Comparison of ENCODE assay signal across 33 cellular contexts in genomic region chr2:232983669-232983991, GRCh38. TPM values are rescaled to one million over a fixed set of nuclear protein-coding genes. Genes with fewer than 3 reads are reported as not detected.
"Had no signal": no experiment of that assay in that cellular context is flagged by ENCODE, and none has a peak within 500 bp of the region (broad histone marks: within the 10 kb centered on the region; RNA-seq: fewer than 3 reads in every experiment).

No MANE protein-coding gene starts in this region.

- H3K27ac ChIP-seq: brain microvascular endothelial cell, pancreas, prostate gland, skin epidermis, upper lobe of right lung had no signal

- H3K4me3 Mint-ChIP-seq: activated CD4-positive, alpha-beta memory T cell treated with anti-CD3 and anti-CD28 coated beads, Interleukin-2, amount 10 ng/mL, durations not matched to agents 7 days and 5 days; activated CD4-positive, alpha-beta T cell treated with anti-CD3 and anti-CD28 coated beads, Interleukin-2, amount 10 ng/mL, durations not matched to agents 7 days and 5 days; activated T-cell treated with anti-CD3 and anti-CD28 coated beads, Interleukin-2, amount 50 U/mL, for 24 hours; activated T-helper 17 cell treated with anti-CD3 and anti-CD28 coated beads, Interleukin-2, amount 50 U/mL, for 72 hours; endodermal cell; memory B cell; nephron progenitor cell; stimulated activated memory B cell treated with anti-CD40 and anti-IgM and Interleukin-4, amounts not matched to agents 10 μg/mL and 1 μg/mL and 100 μg/mL, for 72 hours; stimulated activated naive CD8-positive, alpha-beta T cell treated with anti-CD3 and anti-CD28 coated beads, Interleukin-15, amount 100 ng/mL, for 72 hours; T-helper 17 cell; WTC11 had no signal

- H3K4me1 ChIP-seq: pancreas, prostate gland, upper lobe of right lung had no signal

- H3K27me3 ChIP-seq: brain microvascular endothelial cell, pancreas had no signal

- H3K36me3 ChIP-seq: brain microvascular endothelial cell, pancreas, prostate gland, upper lobe of right lung had no signal

- FAIRE-seq: astrocyte, pancreas had no signal

- H3K4me1 Mint-ChIP-seq: activated CD4-positive, alpha-beta memory T cell treated with anti-CD3 and anti-CD28 coated beads, Interleukin-2, amount 10 ng/mL, durations not matched to agents 7 days and 5 days; activated CD4-positive, alpha-beta T cell treated with anti-CD3 and anti-CD28 coated beads, Interleukin-2, amount 10 ng/mL, durations not matched to agents 7 days and 5 days; activated T-helper 17 cell treated with anti-CD3 and anti-CD28 coated beads, Interleukin-2, amount 50 U/mL, for 72 hours; T-helper 17 cell had no signal

- H3K27ac Mint-ChIP-seq: activated CD4-positive, alpha-beta memory T cell treated with anti-CD3 and anti-CD28 coated beads, Interleukin-2, amount 10 ng/mL, durations not matched to agents 7 days and 5 days; activated CD4-positive, alpha-beta T cell treated with anti-CD3 and anti-CD28 coated beads, Interleukin-2, amount 10 ng/mL, durations not matched to agents 7 days and 5 days; activated T-cell treated with anti-CD3 and anti-CD28 coated beads, Interleukin-2, amount 50 U/mL, for 24 hours; activated T-helper 17 cell treated with anti-CD3 and anti-CD28 coated beads, Interleukin-2, amount 50 U/mL, for 72 hours; memory B cell; nephron progenitor cell; stimulated activated memory B cell treated with anti-CD40 and anti-IgM and Interleukin-4, amounts not matched to agents 10 μg/mL and 1 μg/mL and 100 μg/mL, for 72 hours; stimulated activated naive CD8-positive, alpha-beta T cell treated with anti-CD3 and anti-CD28 coated beads, Interleukin-15, amount 100 ng/mL, for 72 hours; T-helper 17 cell; WTC11 had no signal

- H3K9me3 ChIP-seq: mucosa of descending colon, pancreas, prostate gland, upper lobe of right lung had no signal

- DNase-seq: activated CD4-positive, alpha-beta memory T cell treated with anti-CD3 and anti-CD28 coated beads, Interleukin-2, amount 10 ng/mL, durations not matched to agents 7 days and 5 days; activated CD4-positive, alpha-beta T cell treated with anti-CD3 and anti-CD28 coated beads for 1 hour; activated CD4-positive, alpha-beta T cell treated with anti-CD3 and anti-CD28 coated beads, Interleukin-2, amount 10 ng/mL, durations not matched to agents 7 days and 5 days; activated CD8-positive, alpha-beta memory T cell treated with anti-CD3 and anti-CD28 coated beads, Interleukin-2, amount 50 U/mL, for 48 hours; activated gamma-delta T cell treated with Interleukin-2 at 50 U/mL for 16 hours; activated naive CD4-positive, alpha-beta T cell treated with anti-CD3 and anti-CD28 coated beads, Interleukin-2, amount 50 U/mL, for 16 hours; activated T-cell treated with anti-CD3 and anti-CD28 coated beads, Interleukin-2, amount 50 U/mL, for 24 hours; amniotic stem cell; brain microvascular endothelial cell; caudate nucleus; foreskin fibroblast; hypothalamus; nephron progenitor cell; retina; stimulated activated CD4-positive, alpha-beta T cell treated with anti-CD3 and anti-CD28 coated beads, Interleukin-4, amount 100 ng/mL, for 24 hours; stimulated activated naive CD8-positive, alpha-beta T cell treated with anti-CD3 and anti-CD28 coated beads, Interleukin-15, amount 100 ng/mL, for 72 hours; substantia nigra; T-helper 17 cell; upper lobe of right lung had no signal

- H3K4me3 ChIP-seq: mucosa of descending colon, pancreas, prostate gland, skin epidermis, upper lobe of right lung had no signal

- ATAC-seq: activated T-helper 17 cell treated with anti-CD3 and anti-CD28 coated beads, Interleukin-2, amount 50 U/mL, for 72 hours; esophagus mucosa; mucosa of descending colon; pancreas; sciatic nerve; stimulated activated memory B cell treated with anti-CD40 and anti-IgM and Interleukin-4, amounts not matched to agents 10 μg/mL and 1 μg/mL and 100 μg/mL, for 72 hours; stimulated activated naive CD8-positive, alpha-beta T cell treated with anti-CD3 and anti-CD28 coated beads, Interleukin-15, amount 100 ng/mL, for 72 hours; T-helper 17 cell; upper lobe of right lung had no signal

- H3K36me3 Mint-ChIP-seq: stimulated activated memory B cell treated with anti-CD40 and anti-IgM and Interleukin-4, amounts not matched to agents 10 μg/mL and 1 μg/mL and 100 μg/mL, for 72 hours had no signal

RNA-seq across cellular contexts. Expression of gene NGEF, which starts 29.4 kb away (rescaled TPM):
- total RNA-seq: activated CD4-positive, alpha-beta T cell treated with anti-CD3 and anti-CD28 coated beads, Interleukin-2, amount 10 ng/mL, durations not matched to agents 7 days and 5 days; T-helper 17 cell; upper lobe of right lung had no signal

RNA-seq across cellular contexts. Expression of gene NEU2, which starts 48.8 kb away (rescaled TPM):
- total RNA-seq: activated CD4-positive, alpha-beta memory T cell treated with anti-CD3 and anti-CD28 coated beads, Interleukin-2, amount 10 ng/mL, durations not matched to agents 7 days and 5 days; activated CD4-positive, alpha-beta T cell treated with anti-CD3 and anti-CD28 coated beads, Interleukin-2, amount 10 ng/mL, durations not matched to agents 7 days and 5 days; activated T-helper 17 cell treated with anti-CD3 and anti-CD28 coated beads, Interleukin-2, amount 50 U/mL, for 72 hours; astrocyte; endodermal cell; esophagus mucosa; kidney epithelial cell; mucosa of descending colon; pancreas; prostate gland; sciatic nerve; T-helper 17 cell; upper lobe of right lung; WTC11 had no signal
- polyA plus RNA-seq: pancreas, thymus had no signal
